25 cellular contexts compared by ENCODE assay signal in genomic region chr17:34356194-34356593, GRCh38. TPM values are rescaled to one million over a fixed set of nuclear protein-coding genes. Genes with fewer than 3 reads are reported as not detected.
"Had no signal": no experiment of that assay in that cellular context is flagged by ENCODE, and none has a peak within 500 bp of the region (broad histone marks: within the 10 kb centered on the region; RNA-seq: fewer than 3 reads in every experiment).

CCL13 (plus strand) TSS chr17:34356480; CDS start chr17:34356527, 47 bp downstream.

- DNase-seq: activated T-cell treated with anti-CD3 and anti-CD28 coated beads, Interleukin-2, amount 50 U/mL, for 1 hour; dorsolateral prefrontal cortex; effector memory CD8-positive, alpha-beta T cell; hippocampal formation; midbrain; retina; stimulated activated CD4-positive, alpha-beta T cell treated with anti-CD3 and anti-CD28 coated beads, Interleukin-12 subunit alpha, Interleukin-12 subunit beta, amount 100 ng/mL, for 4 hours; stimulated activated CD4-positive, alpha-beta T cell treated with anti-CD3 and anti-CD28 coated beads, Interleukin-4, amount 100 ng/mL, for 4 hours; SW 1271; T-helper 2 cell had no signal

- H3K27me3 ChIP-seq: ascending aorta, suprapubic skin had no signal

- H3K36me3 Mint-ChIP-seq: activated naive CD4-positive, alpha-beta T cell treated with anti-CD3 and anti-CD28 coated beads, Interleukin-2, amount 50 U/mL, for 72 hours; natural killer cell treated with Interleukin-12 subunit alpha and Interleukin-12 subunit beta and Interleukin-15 and Interleukin-18, amount 100 ng/mL, for 72 hours had no signal

- H3K36me3 ChIP-seq: ascending aorta, suprapubic skin had no signal

- H3K27ac ChIP-seq: ascending aorta, dorsolateral prefrontal cortex, suprapubic skin, VCaP had no signal

- H3K9me3 Mint-ChIP-seq: activated naive CD4-positive, alpha-beta T cell treated with anti-CD3 and anti-CD28 coated beads, Interleukin-2, amount 50 U/mL, for 72 hours; central memory CD8-positive, alpha-beta T cell; natural killer cell treated with Interleukin-12 subunit alpha and Interleukin-12 subunit beta and Interleukin-15 and Interleukin-18, amount 100 ng/mL, for 72 hours; stimulated activated naive CD8-positive, alpha-beta T cell treated with anti-CD3 and anti-CD28 coated beads, Interleukin-15, Interleukin-2, amounts not matched to agents 100 ng/mL and 50 ng/mL, for 24 hours had no signal

- H3K4me1 Mint-ChIP-seq: central memory CD8-positive, alpha-beta T cell had no signal

- H3K9me3 ChIP-seq: ascending aorta, suprapubic skin had no signal

- H3K27ac Mint-ChIP-seq: activated naive CD4-positive, alpha-beta T cell treated with anti-CD3 and anti-CD28 coated beads, Interleukin-2, amount 50 U/mL, for 72 hours; effector memory CD8-positive, alpha-beta T cell; natural killer cell treated with Interleukin-12 subunit alpha and Interleukin-12 subunit beta and Interleukin-15 and Interleukin-18, amount 100 ng/mL, for 72 hours; progenitor cell of endocrine pancreas; stimulated activated naive CD8-positive, alpha-beta T cell treated with anti-CD3 and anti-CD28 coated beads, Interleukin-15, Interleukin-2, amounts not matched to agents 100 ng/mL and 50 ng/mL, for 24 hours had no signal

- ATAC-seq: activated CD4-positive, CD25-positive, alpha-beta regulatory T cell treated with anti-CD3 and anti-CD28 coated beads, Interleukin-2, amount 50 U/mL, for 24 hours; activated naive CD4-positive, alpha-beta T cell treated with anti-CD3 and anti-CD28 coated beads, Interleukin-2, amount 50 U/mL, for 72 hours; effector memory CD8-positive, alpha-beta T cell; esophagus mucosa; natural killer cell treated with Interleukin-12 subunit alpha and Interleukin-12 subunit beta and Interleukin-15 and Interleukin-18, amount 100 ng/mL, for 72 hours had no signal

- H3K4me3 Mint-ChIP-seq: central memory CD8-positive, alpha-beta T cell; effector memory CD8-positive, alpha-beta T cell; natural killer cell treated with Interleukin-12 subunit alpha and Interleukin-12 subunit beta and Interleukin-15 and Interleukin-18, amount 100 ng/mL, for 72 hours; stimulated activated naive CD8-positive, alpha-beta T cell treated with anti-CD3 and anti-CD28 coated beads, Interleukin-15, Interleukin-2, amounts not matched to agents 100 ng/mL and 50 ng/mL, for 24 hours had no signal

- H3K27me3 Mint-ChIP-seq: progenitor cell of endocrine pancreas had no signal

- FAIRE-seq: colon, endothelial cell of umbilical vein, frontal cortex had no signal

- H3K4me3 ChIP-seq: ascending aorta, dorsolateral prefrontal cortex, suprapubic skin had no signal

- H3K4me1 ChIP-seq: ascending aorta had no signal

RNA-seq across cellular contexts. Expression of gene CCL13, which starts in this region (rescaled TPM):
- total RNA-seq: activated naive CD4-positive, alpha-beta T cell treated with anti-CD3 and anti-CD28 coated beads, Interleukin-2, amount 50 U/mL, for 72 hours; ascending aorta; dorsolateral prefrontal cortex; endothelial cell of umbilical vein; lung microvascular endothelial cell; natural killer cell treated with Interleukin-12 subunit alpha and Interleukin-12 subunit beta and Interleukin-15 and Interleukin-18, amount 100 ng/mL, for 72 hours; osteocyte; progenitor cell of endocrine pancreas had no signal
- polyA plus RNA-seq: endothelial cell of umbilical vein had no signal
